Comparison of ENCODE assay signal across 16 cellular contexts in the genomic region with DNA sequence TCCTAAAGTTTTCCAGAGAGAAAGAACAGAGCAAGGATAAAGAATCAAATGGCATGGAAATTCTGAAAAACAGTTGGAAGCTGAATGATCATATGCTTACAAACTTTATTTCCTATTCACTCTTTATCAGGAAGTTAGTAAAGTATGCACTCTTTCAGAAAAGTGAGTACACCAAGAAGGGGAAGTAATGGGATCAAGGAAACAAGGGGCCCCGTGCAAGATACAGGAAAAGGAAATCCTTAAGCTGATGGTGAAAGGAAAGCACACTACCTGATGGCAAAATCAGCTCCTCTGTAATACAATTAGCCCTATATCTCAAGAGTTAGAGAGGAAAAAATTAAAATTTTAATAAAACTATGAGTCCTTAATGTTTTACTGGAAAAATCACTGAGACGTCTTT. TPM values are rescaled to one million over a fixed set of nuclear protein-coding genes. Genes with fewer than 3 reads are reported as not detected.
DNase-seq lines count a peak whose midpoint lies in the region; ATAC-seq and TF ChIP-seq lines count a peak whose summit lies in the region.
"Had no signal": no experiment of that assay in that cellular context is flagged by ENCODE, and none has a peak within 500 bp of the region (broad histone marks: within the 10 kb centered on the region; RNA-seq: fewer than 3 reads in every experiment).

No MANE protein-coding gene starts in this region.

- peak overlapping the region; percentile 37 for H3K27ac Mint-ChIP-seq in activated naive CD8-positive, alpha-beta T cell treated with anti-CD3 and anti-CD28 coated beads, Interleukin-2, amount 10 ng/mL, durations not matched to agents 7 days and 5 days
- H3K27ac Mint-ChIP-seq in activated naive CD8-positive, alpha-beta T cell treated with anti-CD3 and anti-CD28 coated beads for 36 hours: no peak overlapping the region
- H3K27ac Mint-ChIP-seq in activated CD8-positive, alpha-beta T cell treated with anti-CD3 and anti-CD28 coated beads, Interleukin-2, amount 10 ng/mL, durations not matched to agents 7 days and 5 days: peak overlapping the region; percentile 60
- H3K27ac Mint-ChIP-seq in stimulated activated memory B cell treated with anti-CD40 and anti-IgM and Interleukin-4, amounts not matched to agents 10 μg/mL and 1 μg/mL and 100 μg/mL, for 72 hours: peak overlapping the region; percentile 86
- H3K27ac Mint-ChIP-seq: progenitor cell of endocrine pancreas had no signal

- peaks cover 23% of the 10 kb centered on the region for H3K4me1 Mint-ChIP-seq in activated naive CD8-positive, alpha-beta T cell treated with anti-CD3 and anti-CD28 coated beads, Interleukin-2, amount 10 ng/mL, durations not matched to agents 7 days and 5 days
- peaks cover 18% of the 10 kb centered on the region for H3K4me1 Mint-ChIP-seq in activated naive CD8-positive, alpha-beta T cell treated with anti-CD3 and anti-CD28 coated beads for 36 hours
- peaks cover 25% of the 10 kb centered on the region for H3K4me1 Mint-ChIP-seq in activated CD8-positive, alpha-beta T cell treated with anti-CD3 and anti-CD28 coated beads, Interleukin-2, amount 10 ng/mL, durations not matched to agents 7 days and 5 days (ENCODE audit: low read depth)
- H3K4me1 Mint-ChIP-seq in stimulated activated memory B cell treated with anti-CD40 and anti-IgM and Interleukin-4, amounts not matched to agents 10 μg/mL and 1 μg/mL and 100 μg/mL, for 72 hours: peaks cover 36% of the 10 kb centered on the region

- H3K36me3 ChIP-seq in mammary epithelial cell (ENCODE audit: insufficient read depth, low read length): no peaks in the 10 kb centered on the region
- H3K36me3 ChIP-seq: adrenal gland, transverse colon had no signal

- no peaks in the 10 kb centered on the region for H3K4me1 ChIP-seq in mammary epithelial cell (ENCODE audit: insufficient read depth, low read length)
- H3K4me1 ChIP-seq: adrenal gland had no signal

- POLR2A ChIA-PET in activated naive CD8-positive, alpha-beta T cell treated with anti-CD3 and anti-CD28 coated beads, Interleukin-2, amount 10 ng/mL, durations not matched to agents 7 days and 5 days (lab: Charles Lee): no interaction called here
- POLR2A ChIA-PET in activated CD8-positive, alpha-beta T cell treated with anti-CD3 and anti-CD28 coated beads, Interleukin-2, amount 10 ng/mL, durations not matched to agents 7 days and 5 days (lab: Charles Lee): no interaction called here

- TF ChIP-seq CTCF in NB4 (IDR thresholded peaks at IDR 0.05; ENCODE audit: low read depth, low read length): no peak
- TF ChIP-seq CTCF in mammary epithelial cell (conservative IDR thresholded peaks at IDR 0.05 in 1 of 2, IDR thresholded peaks at IDR 0.05 in 1 of 2; ENCODE audit: extremely low read depth in 1 of 2, insufficient read depth in 1 of 2, low read depth in 1 of 2, low read length in 2 of 2): no peak

- no TSS peak for BruUV-seq in mammary epithelial cell (replicated peaks; lab: Mats Ljungman, UMichigan)

- CTCF ChIA-PET in activated CD8-positive, alpha-beta T cell treated with anti-CD3 and anti-CD28 coated beads, Interleukin-2, amount 10 ng/mL, durations not matched to agents 7 days and 5 days (lab: Charles Lee): interaction anchor here (1.0 to 1.3 kb wide), 2 partner anchors 30 to 187 kb away, joined by 3 to 4 read pairs; no protein-coding TSS in a partner anchor
- CTCF ChIA-PET in mammary epithelial cell (lab: Charles Lee; ENCODE audit: low non-redundant PET): no interaction called here

- WGBS in mammary epithelial cell (ENCODE audit: low coverage, missing lambda C conversion rate): 74% methylated on average over 2 of the region's 2 CpGs

- H3K9me3 ChIP-seq in mammary epithelial cell (replicated peaks; ENCODE audit: insufficient read depth, low read length): no peaks in the 10 kb centered on the region
- H3K9me3 ChIP-seq: adrenal gland, transverse colon had no signal

- in situ Hi-C loops in mammary epithelial cell (cut with MboI; ENCODE audit: low sequenced_read_pairs in 2 of 2): no loop called here

- H3K27me3 ChIP-seq in mammary epithelial cell (ENCODE audit: insufficient read depth, low read length): no peaks in the 10 kb centered on the region
- H3K27me3 ChIP-seq: adrenal gland, transverse colon had no signal

- peaks cover 24% of the 10 kb centered on the region for H3K27me3 Mint-ChIP-seq in activated naive CD8-positive, alpha-beta T cell treated with anti-CD3 and anti-CD28 coated beads, Interleukin-2, amount 10 ng/mL, durations not matched to agents 7 days and 5 days
- no peaks in the 10 kb centered on the region for H3K27me3 Mint-ChIP-seq in activated naive CD8-positive, alpha-beta T cell treated with anti-CD3 and anti-CD28 coated beads for 36 hours
- H3K27me3 Mint-ChIP-seq in activated CD8-positive, alpha-beta T cell treated with anti-CD3 and anti-CD28 coated beads, Interleukin-2, amount 10 ng/mL, durations not matched to agents 7 days and 5 days (ENCODE audit: low read depth): peaks cover 8% of the 10 kb centered on the region
- H3K27me3 Mint-ChIP-seq in stimulated activated memory B cell treated with anti-CD40 and anti-IgM and Interleukin-4, amounts not matched to agents 10 μg/mL and 1 μg/mL and 100 μg/mL, for 72 hours: no peaks in the 10 kb centered on the region
- H3K27me3 Mint-ChIP-seq: progenitor cell of endocrine pancreas had no signal

- H3K4me3 Mint-ChIP-seq in activated naive CD8-positive, alpha-beta T cell treated with anti-CD3 and anti-CD28 coated beads, Interleukin-2, amount 10 ng/mL, durations not matched to agents 7 days and 5 days: peak overlapping the region; percentile 52
- no peak overlapping the region for H3K4me3 Mint-ChIP-seq in activated naive CD8-positive, alpha-beta T cell treated with anti-CD3 and anti-CD28 coated beads for 36 hours
- no peak overlapping the region for H3K4me3 Mint-ChIP-seq in activated CD8-positive, alpha-beta T cell treated with anti-CD3 and anti-CD28 coated beads, Interleukin-2, amount 10 ng/mL, durations not matched to agents 7 days and 5 days
- H3K4me3 Mint-ChIP-seq in stimulated activated memory B cell treated with anti-CD40 and anti-IgM and Interleukin-4, amounts not matched to agents 10 μg/mL and 1 μg/mL and 100 μg/mL, for 72 hours: peak overlapping the region; percentile 68
- H3K4me3 Mint-ChIP-seq: mesothelial cell of epicardium had no signal

- H3K9me3 Mint-ChIP-seq in activated naive CD8-positive, alpha-beta T cell treated with anti-CD3 and anti-CD28 coated beads, Interleukin-2, amount 10 ng/mL, durations not matched to agents 7 days and 5 days: peaks cover 5% of the 10 kb centered on the region
- peaks cover 3% of the 10 kb centered on the region for H3K9me3 Mint-ChIP-seq in activated naive CD8-positive, alpha-beta T cell treated with anti-CD3 and anti-CD28 coated beads for 36 hours
- peaks cover 5% of the 10 kb centered on the region for H3K9me3 Mint-ChIP-seq in activated CD8-positive, alpha-beta T cell treated with anti-CD3 and anti-CD28 coated beads, Interleukin-2, amount 10 ng/mL, durations not matched to agents 7 days and 5 days (ENCODE audit: insufficient read depth)
- H3K9me3 Mint-ChIP-seq in stimulated activated memory B cell treated with anti-CD40 and anti-IgM and Interleukin-4, amounts not matched to agents 10 μg/mL and 1 μg/mL and 100 μg/mL, for 72 hours: peaks cover 4% of the 10 kb centered on the region

- ATAC-seq in activated naive CD8-positive, alpha-beta T cell treated with anti-CD3 and anti-CD28 coated beads, Interleukin-2, amount 10 ng/mL, durations not matched to agents 7 days and 5 days (ENCODE audit: low read depth): no peak
- ATAC-seq in activated CD8-positive, alpha-beta T cell treated with anti-CD3 and anti-CD28 coated beads, Interleukin-2, amount 10 ng/mL, durations not matched to agents 7 days and 5 days: no peak
- no peak for ATAC-seq in stimulated activated memory B cell treated with anti-CD40 and anti-IgM and Interleukin-4, amounts not matched to agents 10 μg/mL and 1 μg/mL and 100 μg/mL, for 72 hours
- ATAC-seq in GM18873 (IDR thresholded peaks at IDR 0.05; ENCODE audit: low FRiP score, unreplicated experiment) (no peak), HG03571 (IDR thresholded peaks at IDR 0.05; ENCODE audit: unreplicated experiment) (no peak)

- H3K4me3 ChIP-seq in NB4 (ENCODE audit: low read depth, low read length) (no peak overlapping the region), mammary epithelial cell (replicated peaks in 1 of 3; ENCODE audit: insufficient read depth in 1 of 3, low read depth in 2 of 3, low read length in 3 of 3) (no peak overlapping the region)
- H3K4me3 ChIP-seq: adrenal gland, transverse colon had no signal

- no peak overlapping the region for H3K4me2 ChIP-seq in mammary epithelial cell (ENCODE audit: insufficient read depth, low read depth, low read length)

- H3K79me2 ChIP-seq in mammary epithelial cell (ENCODE audit: insufficient read depth, low read length): no peaks in the 10 kb centered on the region

- H3K9ac ChIP-seq in mammary epithelial cell (ENCODE audit: insufficient read depth, low read length): no peak overlapping the region

- DNase-seq in activated naive CD8-positive, alpha-beta T cell treated with anti-CD3 and anti-CD28 coated beads, Interleukin-2, amount 10 ng/mL, durations not matched to agents 7 days and 5 days: no peak
- DNase-seq in activated naive CD8-positive, alpha-beta T cell treated with anti-CD3 and anti-CD28 coated beads for 36 hours: no peak
- peak; percentile 59 for DNase-seq in NB4 (ENCODE audit: low read depth)
- DNase-seq in activated CD8-positive, alpha-beta T cell treated with anti-CD3 and anti-CD28 coated beads, Interleukin-2, amount 10 ng/mL, durations not matched to agents 7 days and 5 days: no peak
- no peak for DNase-seq in mammary epithelial cell
- DNase-seq: adrenal gland, DMS79 treated with DMSO at 0.1 percent for 48 hours, NCI-H1417, NCI-H446, RPMI8226, transverse colon had no signal

- dilution Hi-C loops in mammary epithelial cell (cut with HindIII; ENCODE audit: low sequenced_read_pairs): no loop called here

- no peak overlapping the region for H3K27ac ChIP-seq in mammary epithelial cell (ENCODE audit: insufficient read depth, low read depth, low read length)

- peaks cover 6% of the 10 kb centered on the region for H3K36me3 Mint-ChIP-seq in activated naive CD8-positive, alpha-beta T cell treated with anti-CD3 and anti-CD28 coated beads, Interleukin-2, amount 10 ng/mL, durations not matched to agents 7 days and 5 days
- no peaks in the 10 kb centered on the region for H3K36me3 Mint-ChIP-seq in activated naive CD8-positive, alpha-beta T cell treated with anti-CD3 and anti-CD28 coated beads for 36 hours
- H3K36me3 Mint-ChIP-seq in activated CD8-positive, alpha-beta T cell treated with anti-CD3 and anti-CD28 coated beads, Interleukin-2, amount 10 ng/mL, durations not matched to agents 7 days and 5 days (ENCODE audit: low read depth): peaks cover 5% of the 10 kb centered on the region
- H3K36me3 Mint-ChIP-seq in stimulated activated memory B cell treated with anti-CD40 and anti-IgM and Interleukin-4, amounts not matched to agents 10 μg/mL and 1 μg/mL and 100 μg/mL, for 72 hours: no peaks in the 10 kb centered on the region
- H3K36me3 Mint-ChIP-seq: mesothelial cell of epicardium had no signal

- no peaks in the 10 kb centered on the region for H4K20me1 ChIP-seq in mammary epithelial cell (ENCODE audit: insufficient read depth, low read length)

- intact Hi-C loops in mammary epithelial cell (cut with micrococcal nuclease): no loop called here

- H2AFZ ChIP-seq in mammary epithelial cell (ENCODE audit: low read depth, low read length): no peak overlapping the region

- no peak for TF ChIP-seq POLR2A in NB4 (IDR thresholded peaks at IDR 0.05; ENCODE audit: extremely low read depth, insufficient read length)

RNA-seq across cellular contexts. Expression of gene CALHM6, which starts 14.0 kb away (rescaled TPM):
- 10 to 100 TPM; 23.2 to 26.7 TPM for total RNA-seq in activated naive CD8-positive, alpha-beta T cell treated with anti-CD3 and anti-CD28 coated beads, Interleukin-2, amount 10 ng/mL, durations not matched to agents 7 days and 5 days
- total RNA-seq in activated naive CD8-positive, alpha-beta T cell treated with anti-CD3 and anti-CD28 coated beads for 36 hours: 1 to 10 TPM; 5.6 to 7.4 TPM
- 10 to 100 TPM; 19.3 to 20.6 TPM for total RNA-seq in activated CD8-positive, alpha-beta T cell treated with anti-CD3 and anti-CD28 coated beads, Interleukin-2, amount 10 ng/mL, durations not matched to agents 7 days and 5 days
- under 1 TPM; 0.66 to 0.67 TPM for total RNA-seq in mammary epithelial cell
- polyA plus RNA-seq in mammary epithelial cell: 0.61 TPM
- not detected for polyA minus RNA-seq in mammary epithelial cell

RNA-seq across cellular contexts. Expression of gene CALHM5, which starts 36.3 kb away (rescaled TPM):
- not detected for total RNA-seq in activated naive CD8-positive, alpha-beta T cell treated with anti-CD3 and anti-CD28 coated beads, Interleukin-2, amount 10 ng/mL, durations not matched to agents 7 days and 5 days
- total RNA-seq in activated naive CD8-positive, alpha-beta T cell treated with anti-CD3 and anti-CD28 coated beads for 36 hours: not detected
- total RNA-seq in activated CD8-positive, alpha-beta T cell treated with anti-CD3 and anti-CD28 coated beads, Interleukin-2, amount 10 ng/mL, durations not matched to agents 7 days and 5 days: not detected
- total RNA-seq in mammary epithelial cell: under 1 TPM; 0.05 to 0.50 TPM
- polyA plus RNA-seq in mammary epithelial cell: 0.19 TPM
- not detected for polyA minus RNA-seq in mammary epithelial cell

Comparison
In these comparisons a context has a peak if more than half of its experiments do, and no peak if none do; other contexts are left out.
1. H3K4me3 Mint-ChIP-seq: peak in activated naive CD8-positive, alpha-beta T cell treated with anti-CD3 and anti-CD28 coated beads, Interleukin-2, amount 10 ng/mL, durations not matched to agents 7 days and 5 days (single experiment) and stimulated activated memory B cell treated with anti-CD40 and anti-IgM and Interleukin-4, amounts not matched to agents 10 μg/mL and 1 μg/mL and 100 μg/mL, for 72 hours (single experiment); none in activated naive CD8-positive, alpha-beta T cell treated with anti-CD3 and anti-CD28 coated beads for 36 hours (single experiment) and activated CD8-positive, alpha-beta T cell treated with anti-CD3 and anti-CD28 coated beads, Interleukin-2, amount 10 ng/mL, durations not matched to agents 7 days and 5 days (single experiment).